Comparison of ENCODE assay signal across 8 cellular contexts in the genomic region with DNA sequence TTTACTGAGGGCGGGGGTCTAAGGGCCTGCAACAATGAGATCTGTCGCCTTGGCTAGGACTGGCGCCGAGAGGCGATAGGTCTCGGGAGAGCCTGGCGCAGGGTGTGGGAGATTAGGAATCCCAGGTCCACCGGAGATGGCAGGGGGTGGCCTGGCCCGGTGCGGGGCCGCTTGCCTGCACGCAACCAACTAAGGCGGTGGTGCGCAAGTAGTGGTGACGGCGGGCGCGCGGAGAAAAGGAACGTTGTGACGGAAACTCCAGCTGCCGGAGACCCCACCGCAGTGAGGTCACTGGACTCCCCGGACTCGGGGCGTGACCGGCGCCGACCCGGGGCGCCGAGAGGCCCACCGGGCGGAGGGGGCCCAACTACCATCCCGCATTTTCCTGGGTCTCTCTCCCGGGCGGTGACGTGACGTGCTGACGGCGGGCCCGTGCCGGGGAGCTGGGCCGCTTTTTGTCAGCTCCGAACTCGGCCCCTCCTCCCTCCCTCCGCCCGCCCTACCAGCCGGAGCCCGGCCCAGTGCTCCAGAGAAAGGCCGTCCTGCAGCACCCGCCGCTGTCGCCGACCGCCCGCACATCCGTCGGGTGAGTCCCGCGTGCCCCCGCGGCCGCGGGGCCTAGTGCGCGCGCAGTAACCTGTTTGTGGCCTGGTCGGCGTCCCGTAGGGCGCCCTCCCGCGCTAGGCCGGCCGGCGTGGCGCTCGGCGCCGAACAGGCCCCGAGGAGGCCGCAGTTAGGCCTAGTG. TPM values are rescaled to one million over a fixed set of nuclear protein-coding genes. Genes with fewer than 3 reads are reported as not detected.
DNase-seq lines count a peak whose midpoint lies in the region; ATAC-seq and TF ChIP-seq lines count a peak whose summit lies in the region.

A gene (plus strand): TSS at position 521 of the 745 bp plus-strand sequence. CDS start 18,556 bp downstream, outside the sequence.

- no peak for TF ChIP-seq POLR2A in esophagus muscularis mucosa (IDR thresholded peaks at IDR 0.05; ENCODE audit: low read depth)

- H3K9me3 Mint-ChIP-seq in activated T-cell treated with anti-CD3 and anti-CD28 coated beads, Interleukin-2, amount 50 U/mL, for 24 hours: no peaks in the 10 kb centered on the region
- H3K9me3 Mint-ChIP-seq in memory B cell: no peaks in the 10 kb centered on the region

- no peaks in the 10 kb centered on the region for H3K27me3 ChIP-seq in tibial artery
- no peaks in the 10 kb centered on the region for H3K27me3 ChIP-seq in esophagus muscularis mucosa

- H3K4me3 Mint-ChIP-seq in activated T-cell treated with anti-CD3 and anti-CD28 coated beads, Interleukin-2, amount 50 U/mL, for 24 hours: no peak within 1 kb of the TSS
- peak within 1 kb of the TSS; percentile 91 for H3K4me3 Mint-ChIP-seq in memory B cell

- no peaks in the 10 kb centered on the region for H3K27me3 Mint-ChIP-seq in activated T-cell treated with anti-CD3 and anti-CD28 coated beads, Interleukin-2, amount 50 U/mL, for 24 hours
- no peaks in the 10 kb centered on the region for H3K27me3 Mint-ChIP-seq in memory B cell

- H3K36me3 Mint-ChIP-seq in activated T-cell treated with anti-CD3 and anti-CD28 coated beads, Interleukin-2, amount 50 U/mL, for 24 hours (ENCODE audit: low read depth): no peaks in the 10 kb centered on the region
- peaks cover 7% of the 10 kb centered on the region for H3K36me3 Mint-ChIP-seq in memory B cell

- DNase-seq in activated T-cell treated with anti-CD3 and anti-CD28 coated beads for 24 hours (ENCODE audit: low read depth) (peak; percentile 54), NCI-H2196 treated with DMSO at 0.1 percent for 48 hours (lab: John Stamatoyannopoulos, UW; ENCODE audit: unreplicated experiment) (peak; percentile 49), memory B cell (ENCODE audit: low spot score in 2 of 2) (peak in 1 of 2 donors; percentile 70), tibial artery (peak; percentile 32 to 76), esophagus muscularis mucosa (ENCODE audit: extremely low spot score) (no peak), amniotic stem cell (lab: John Stamatoyannopoulos, UW) (no peak)
- DNase-seq in activated T-cell treated with anti-CD3 and anti-CD28 coated beads, Interleukin-2, amount 50 U/mL, for 24 hours: no peak
- DNase-seq in activated naive CD8-positive, alpha-beta T cell treated with anti-CD3 and anti-CD28 coated beads, Interleukin-2, amount 50 U/mL, for 16 hours (ENCODE audit: low read depth, low spot score): peak; percentile 20

- TF ChIP-seq CTCF in tibial artery (IDR thresholded peaks at IDR 0.05) (no peak), esophagus muscularis mucosa (IDR thresholded peaks at IDR 0.05) (no peak)

- H3K36me3 ChIP-seq in tibial artery (no peaks in the 10 kb centered on the region), esophagus muscularis mucosa (peaks cover 0 to 7% (median 0%) of the 10 kb centered on the region in 4 donors)

- H3K27ac ChIP-seq in tibial artery: peak within 1 kb of the TSS; percentile 98 to 100
- peak within 1 kb of the TSS in 2 of 4 donors; percentile 97 to 98 for H3K27ac ChIP-seq in esophagus muscularis mucosa (replicated peaks in 1 of 4)

- H3K4me1 ChIP-seq in tibial artery (peaks cover 0 to 23% (median 1%) of the 10 kb centered on the region in 4 donors), esophagus muscularis mucosa (peaks cover 0 to 42% (median 12%) of the 10 kb centered on the region in 4 donors)

- TF ChIP-seq EP300 in esophagus muscularis mucosa (IDR thresholded peaks at IDR 0.05): no peak

- no peaks in the 10 kb centered on the region for H3K4me1 Mint-ChIP-seq in activated T-cell treated with anti-CD3 and anti-CD28 coated beads, Interleukin-2, amount 50 U/mL, for 24 hours (ENCODE audit: low read depth)
- peaks cover 13% of the 10 kb centered on the region for H3K4me1 Mint-ChIP-seq in memory B cell

- H3K9me3 ChIP-seq in tibial artery: no peaks in the 10 kb centered on the region
- H3K9me3 ChIP-seq in esophagus muscularis mucosa: no peaks in the 10 kb centered on the region

- H3K27ac Mint-ChIP-seq in activated T-cell treated with anti-CD3 and anti-CD28 coated beads, Interleukin-2, amount 50 U/mL, for 24 hours: no peak within 1 kb of the TSS
- peak within 1 kb of the TSS; percentile 98 for H3K27ac Mint-ChIP-seq in memory B cell

- ATAC-seq in memory B cell (ENCODE audit: low read depth): peak; percentile 54

- WGBS in esophagus muscularis mucosa: no CpG with 5 or more reads among the region's 83 CpGs

- H3K4me3 ChIP-seq in tibial artery: peak within 1 kb of the TSS; percentile 67 to 73
- H3K4me3 ChIP-seq in esophagus muscularis mucosa: peak within 1 kb of the TSS in 2 of 4 donors; percentile 67 to 68

- intact Hi-C loops in tibial artery (cut with DNase I; ENCODE audit: low total_unique reads): no loop called here
- intact Hi-C loops in esophagus muscularis mucosa (cut with DNase I): no loop called here

RNA-seq across cellular contexts. Expression of the gene that starts here (rescaled TPM):
- total RNA-seq in esophagus muscularis mucosa: 10 to 100 TPM in 2 of 4 donors, under 1 TPM in 1, not detected in 1; 0.06 to 24.9 (median 16.6) TPM

Comparison
In these comparisons a context has a peak if more than half of its experiments do, and no peak if none do; other contexts are left out.
1. DNase-seq: peak in activated T-cell treated with anti-CD3 and anti-CD28 coated beads for 24 hours (single experiment), NCI-H2196 treated with DMSO at 0.1 percent for 48 hours (single experiment), activated naive CD8-positive, alpha-beta T cell treated with anti-CD3 and anti-CD28 coated beads, Interleukin-2, amount 50 U/mL, for 16 hours (single experiment) and tibial artery (2 of 2); none in activated T-cell treated with anti-CD3 and anti-CD28 coated beads, Interleukin-2, amount 50 U/mL, for 24 hours (single experiment), esophagus muscularis mucosa (single experiment) and amniotic stem cell (single experiment).